Comparison of ENCODE assay signal across 10 cellular contexts in genomic region chr12:51307655-51308593, GRCh38. TPM values are rescaled to one million over a fixed set of nuclear protein-coding genes. Genes with fewer than 3 reads are reported as not detected.
DNase-seq lines count a peak whose midpoint lies in the region; ATAC-seq and TF ChIP-seq lines count a peak whose summit lies in the region.
"Had no signal": no experiment of that assay in that cellular context is flagged by ENCODE, and none has a peak within 500 bp of the region (broad histone marks: within the 10 kb centered on the region; RNA-seq: fewer than 3 reads in every experiment).

No MANE protein-coding gene starts in this region.

- peaks cover 20% of the 10 kb centered on the region for H3K36me3 Mint-ChIP-seq in activated naive CD4-positive, alpha-beta T cell treated with anti-CD3 and anti-CD28 coated beads for 36 hours (ENCODE audit: low read depth)
- peaks cover 11% of the 10 kb centered on the region for H3K36me3 Mint-ChIP-seq in activated naive CD8-positive, alpha-beta T cell
- H3K36me3 Mint-ChIP-seq in immature natural killer cell = peaks cover 20 to 61% (median 32%) of the 10 kb centered on the region in 3 donors

- no peaks in the 10 kb centered on the region for H3K9me3 ChIP-seq in transverse colon

- no peaks in the 10 kb centered on the region for H3K36me3 ChIP-seq in transverse colon

- in situ Hi-C loops in transverse colon (cut with MboI; ENCODE audit: low pct_ligation_motif_present in 1 of 4, low pct_unique_long_range_greater_than_20kb in 1 of 4, low sequenced_read_pairs in 3 of 4) = no loop called here

- intact Hi-C loops in activated naive CD4-positive, alpha-beta T cell treated with anti-CD3 and anti-CD28 coated beads for 36 hours (cut with micrococcal nuclease) = loop anchor here (1.0 kb wide), 1 partner anchor 28 kb away; no protein-coding TSS in a partner anchor
- intact Hi-C loops in transverse colon (cut with DNase I; ENCODE audit: low total_unique reads) = no loop called here

- no peaks in the 10 kb centered on the region for H3K9me3 Mint-ChIP-seq in activated naive CD4-positive, alpha-beta T cell treated with anti-CD3 and anti-CD28 coated beads for 36 hours
- no peaks in the 10 kb centered on the region for H3K9me3 Mint-ChIP-seq in activated naive CD8-positive, alpha-beta T cell (ENCODE audit: low read depth)
- no peaks in the 10 kb centered on the region for H3K9me3 Mint-ChIP-seq in immature natural killer cell

- TF ChIP-seq CTCF in transverse colon (IDR thresholded peaks at IDR 0.05) = no peak

- peak overlapping the region; percentile 77 to 87 (median 84) for H3K27ac ChIP-seq in transverse colon
- H3K27ac ChIP-seq: C4-2B had no signal

- TF ChIP-seq POLR2A in transverse colon (IDR thresholded peaks at IDR 0.05) = peak; percentile 56

- no peak for ATAC-seq in GM21367 (IDR thresholded peaks at IDR 0.05; ENCODE audit: unreplicated experiment)

- WGBS in transverse colon (ENCODE audit: low coverage in 1 of 2), 2 donors = 50 to 56% methylated on average over 5 to 6 of the region's 6 CpGs

- peaks cover 0 to 33% (median 18%) of the 10 kb centered on the region in 4 donors for H3K4me1 ChIP-seq in transverse colon

- CTCF ChIA-PET in activated naive CD4-positive, alpha-beta T cell treated with anti-CD3 and anti-CD28 coated beads for 36 hours (lab: Charles Lee) = interaction anchor here (0.7 to 1.2 kb wide), 5 partner anchors 11 to 92 kb away, joined by 3 to 8 read pairs (median 3); no protein-coding TSS in a partner anchor

- no peak overlapping the region for H3K4me3 ChIP-seq in transverse colon

- peaks cover 57% of the 10 kb centered on the region for H3K4me1 Mint-ChIP-seq in activated naive CD4-positive, alpha-beta T cell treated with anti-CD3 and anti-CD28 coated beads for 36 hours (ENCODE audit: low read depth)
- peaks cover 71% of the 10 kb centered on the region for H3K4me1 Mint-ChIP-seq in activated naive CD8-positive, alpha-beta T cell (ENCODE audit: low read depth)
- peaks cover 81 to 82% of the 10 kb centered on the region in 2 donors for H3K4me1 Mint-ChIP-seq in immature natural killer cell

- H3K4me3 Mint-ChIP-seq in activated naive CD4-positive, alpha-beta T cell treated with anti-CD3 and anti-CD28 coated beads for 36 hours = no peak overlapping the region
- H3K4me3 Mint-ChIP-seq in activated naive CD8-positive, alpha-beta T cell = peak overlapping the region; percentile 33
- peak overlapping the region in 4 of 5 donors; percentile 11 to 48 (median 34) for H3K4me3 Mint-ChIP-seq in immature natural killer cell

- DNase-seq in activated naive CD4-positive, alpha-beta T cell treated with anti-CD3 and anti-CD28 coated beads for 36 hours = no peak
- DNase-seq in activated naive CD4-positive, alpha-beta T cell treated with Interleukin-2 at 50 U/mL for 16 hours = no peak
- DNase-seq in immature natural killer cell = no peak
- peak; percentile 60 for DNase-seq in transverse colon
- DNase-seq in NOMO-1 treated with DMSO at 0.1 percent for 48 hours (lab: John Stamatoyannopoulos, UW; ENCODE audit: unreplicated experiment) = no peak
- no peak for DNase-seq in NCI-H69 (lab: John Stamatoyannopoulos, UW)
- DNase-seq: activated CD8-positive, alpha-beta memory T cell treated with anti-CD3 and anti-CD28 coated beads, Interleukin-2, amount 50 U/mL, for 4 hours had no signal

- TF ChIP-seq EP300 in transverse colon (IDR thresholded peaks at IDR 0.05; ENCODE audit: low read depth) = no peak

- peak overlapping the region; percentile 15 for H3K27ac Mint-ChIP-seq in activated naive CD4-positive, alpha-beta T cell treated with anti-CD3 and anti-CD28 coated beads for 36 hours
- peak overlapping the region; percentile 89 for H3K27ac Mint-ChIP-seq in activated naive CD8-positive, alpha-beta T cell
- peak overlapping the region; percentile 72 to 91 (median 82) for H3K27ac Mint-ChIP-seq in immature natural killer cell

- H3K27me3 ChIP-seq in transverse colon = no peaks in the 10 kb centered on the region

- H3K27me3 Mint-ChIP-seq in activated naive CD4-positive, alpha-beta T cell treated with anti-CD3 and anti-CD28 coated beads for 36 hours (ENCODE audit: low read depth) = no peaks in the 10 kb centered on the region
- no peaks in the 10 kb centered on the region for H3K27me3 Mint-ChIP-seq in activated naive CD8-positive, alpha-beta T cell
- no peaks in the 10 kb centered on the region for H3K27me3 Mint-ChIP-seq in immature natural killer cell (ENCODE audit: low read depth in 3 of 3)

RNA-seq across cellular contexts. Expression of gene BIN2, which starts 16.1 kb away (rescaled TPM):
- total RNA-seq in activated naive CD4-positive, alpha-beta T cell treated with anti-CD3 and anti-CD28 coated beads for 36 hours = 10 to 100 TPM; 32.9 to 33.8 TPM
- polyA plus RNA-seq in immature natural killer cell = 100 to 1,000 TPM; 353 to 582 (median 359) TPM
- 10 to 100 TPM in 2 of 4 donors, 1 to 10 TPM in 2; 4.0 to 28.8 (median 9.0) TPM for total RNA-seq in transverse colon

RNA-seq across cellular contexts. Expression of gene SMAGP, which starts 37.7 kb away (rescaled TPM):
- 1 to 10 TPM in 1 of 2 experiments, under 1 TPM in 1; 0.54 to 1.2 TPM for total RNA-seq in activated naive CD4-positive, alpha-beta T cell treated with anti-CD3 and anti-CD28 coated beads for 36 hours
- polyA plus RNA-seq in immature natural killer cell = 10 to 100 TPM; 26.7 to 41.9 (median 34.6) TPM
- 100 to 1,000 TPM in 2 of 4 donors, 10 to 100 TPM in 2; 29.5 to 144 (median 104) TPM for total RNA-seq in transverse colon

RNA-seq across cellular contexts. Expression of gene CELA1, which starts 38.6 kb away (rescaled TPM):
- under 1 TPM in 1 of 2 experiments, not detected in 1; 0.29 TPM for total RNA-seq in activated naive CD4-positive, alpha-beta T cell treated with anti-CD3 and anti-CD28 coated beads for 36 hours
- under 1 TPM in 2 of 3 donors, not detected in 1; 0.37 to 1.00 TPM for polyA plus RNA-seq in immature natural killer cell
- total RNA-seq in transverse colon = not detected

Comparison
In these comparisons a context has a peak if more than half of its experiments do, and no peak if none do; other contexts are left out.
1. H3K27ac Mint-ChIP-seq: peak in every context shown above with its lines; median percentile 89 in activated naive CD8-positive, alpha-beta T cell; 82 in immature natural killer cell; 15 in activated naive CD4-positive, alpha-beta T cell treated with anti-CD3 and anti-CD28 coated beads for 36 hours.
2. RNA of gene SMAGP, which starts 37.7 kb away (total RNA-seq): 29.5 to 144 TPM in transverse colon; 0.54 to 1.2 TPM in activated naive CD4-positive, alpha-beta T cell treated with anti-CD3 and anti-CD28 coated beads for 36 hours; every median in the first group is over 10 times any median in the second.